ENCODE assay signal across 17 cellular contexts in the genomic region with DNA sequence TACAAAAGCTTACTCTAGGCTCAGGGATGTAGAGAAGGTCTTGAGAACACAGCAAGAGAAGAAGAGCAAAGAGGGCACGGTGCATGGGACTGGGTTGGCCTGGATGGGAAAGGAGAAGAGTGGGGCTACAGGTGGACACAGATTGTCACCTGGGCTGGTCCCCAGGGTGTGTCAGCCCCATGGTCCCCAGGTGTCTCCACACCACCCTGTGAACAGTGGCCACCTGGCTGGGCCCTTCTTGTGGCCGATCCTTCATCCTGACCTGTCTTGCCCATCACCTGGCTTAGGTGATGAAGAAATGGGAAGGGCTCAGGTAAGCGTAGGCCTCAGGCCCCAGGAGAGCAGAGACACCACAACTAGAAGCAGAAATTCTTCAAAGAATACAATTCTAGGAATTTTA.
"Had no signal": no experiment of that assay in that cellular context is flagged by ENCODE, and none has a peak within 500 bp of the region (broad histone marks: within the 10 kb centered on the region; RNA-seq: fewer than 3 reads in every experiment).

No MANE protein-coding gene starts in this region.

- H3K36me3 ChIP-seq: gastrocnemius medialis, ovary, tibial nerve, upper lobe of right lung, vagina had no signal

- H3K27me3 ChIP-seq: gastrocnemius medialis, ovary, testis, tibial nerve, vagina had no signal

- H3K27ac Mint-ChIP-seq: naive thymus-derived CD4-positive, alpha-beta T cell; stimulated activated effector memory CD8-positive, alpha-beta T cell treated with anti-CD3 and anti-CD28 coated beads, Interleukin-12 subunit alpha, Interleukin-12 subunit beta, amount 100 ng/mL, for 72 hours; stimulated activated naive CD8-positive, alpha-beta T cell treated with anti-CD3 and anti-CD28 coated beads, Interleukin-15, Interleukin-2, amounts not matched to agents 100 ng/mL and 50 ng/mL, for 24 hours had no signal

- H3K36me3 Mint-ChIP-seq: naive thymus-derived CD4-positive, alpha-beta T cell; stimulated activated effector memory CD8-positive, alpha-beta T cell treated with anti-CD3 and anti-CD28 coated beads, Interleukin-12 subunit alpha, Interleukin-12 subunit beta, amount 100 ng/mL, for 72 hours had no signal

- DNase-seq: effector memory CD4-positive, alpha-beta T cell; gastrocnemius medialis; islet precursor cell; mammary epithelial cell; naive thymus-derived CD4-positive, alpha-beta T cell; ovary; right cardiac atrium; stimulated activated CD4-positive, alpha-beta T cell treated with anti-CD3 and anti-CD28 coated beads, Interleukin-4, amount 100 ng/mL, for 1 hour; stimulated activated CD8-positive, alpha-beta memory T cell treated with anti-CD3 and anti-CD28 coated beads, Interleukin-4, amount 100 ng/mL, for 48 hours; testis; upper lobe of right lung had no signal

- H3K4me1 ChIP-seq: gastrocnemius medialis, testis, upper lobe of right lung, vagina had no signal

- H3K27ac ChIP-seq: gastrocnemius medialis, ovary, testis, tibial nerve, upper lobe of right lung, vagina had no signal

- H3K9me3 ChIP-seq: gastrocnemius medialis, ovary, testis, tibial nerve, upper lobe of right lung, vagina had no signal

- ATAC-seq: esophagus mucosa; gastrocnemius medialis; left lobe of liver; naive thymus-derived CD4-positive, alpha-beta T cell; right cardiac atrium; stimulated activated effector memory CD8-positive, alpha-beta T cell treated with anti-CD3 and anti-CD28 coated beads, Interleukin-12 subunit alpha, Interleukin-12 subunit beta, amount 100 ng/mL, for 72 hours; upper lobe of right lung had no signal

- H3K4me3 ChIP-seq: gastrocnemius medialis, ovary, testis, tibial nerve, upper lobe of right lung, vagina had no signal

- H3K4me3 Mint-ChIP-seq: naive thymus-derived CD4-positive, alpha-beta T cell; stimulated activated effector memory CD8-positive, alpha-beta T cell treated with anti-CD3 and anti-CD28 coated beads, Interleukin-12 subunit alpha, Interleukin-12 subunit beta, amount 100 ng/mL, for 72 hours; stimulated activated naive CD8-positive, alpha-beta T cell treated with anti-CD3 and anti-CD28 coated beads, Interleukin-15, Interleukin-2, amounts not matched to agents 100 ng/mL and 50 ng/mL, for 24 hours had no signal

- H3K4me1 Mint-ChIP-seq: naive thymus-derived CD4-positive, alpha-beta T cell; stimulated activated effector memory CD8-positive, alpha-beta T cell treated with anti-CD3 and anti-CD28 coated beads, Interleukin-12 subunit alpha, Interleukin-12 subunit beta, amount 100 ng/mL, for 72 hours had no signal

- H3K9me3 Mint-ChIP-seq: stimulated activated naive CD8-positive, alpha-beta T cell treated with anti-CD3 and anti-CD28 coated beads, Interleukin-15, Interleukin-2, amounts not matched to agents 100 ng/mL and 50 ng/mL, for 24 hours had no signal
